ENCODE assay signal across 1 cellular context in genomic region chr2:177602611-177603164, GRCh38.
TF ChIP-seq lines count a peak whose summit lies in the region.

No MANE protein-coding gene starts in this region.

TF ChIP-seq in HepG2, 621 proteins besides CTCF, POLR2A, EP300 and RAD21 (continued from another document and continues in another):
- TF ChIP-seq, protein P1, sequence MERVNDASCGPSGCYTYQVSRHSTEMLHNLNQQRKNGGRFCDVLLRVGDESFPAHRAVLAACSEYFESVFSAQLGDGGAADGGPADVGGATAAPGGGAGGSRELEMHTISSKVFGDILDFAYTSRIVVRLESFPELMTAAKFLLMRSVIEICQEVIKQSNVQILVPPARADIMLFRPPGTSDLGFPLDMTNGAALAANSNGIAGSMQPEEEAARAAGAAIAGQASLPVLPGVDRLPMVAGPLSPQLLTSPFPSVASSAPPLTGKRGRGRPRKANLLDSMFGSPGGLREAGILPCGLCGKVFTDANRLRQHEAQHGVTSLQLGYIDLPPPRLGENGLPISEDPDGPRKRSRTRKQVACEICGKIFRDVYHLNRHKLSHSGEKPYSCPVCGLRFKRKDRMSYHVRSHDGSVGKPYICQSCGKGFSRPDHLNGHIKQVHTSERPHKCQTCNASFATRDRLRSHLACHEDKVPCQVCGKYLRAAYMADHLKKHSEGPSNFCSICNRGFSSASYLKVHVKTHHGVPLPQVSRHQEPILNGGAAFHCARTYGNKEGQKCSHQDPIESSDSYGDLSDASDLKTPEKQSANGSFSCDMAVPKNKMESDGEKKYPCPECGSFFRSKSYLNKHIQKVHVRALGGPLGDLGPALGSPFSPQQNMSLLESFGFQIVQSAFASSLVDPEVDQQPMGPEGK (CRISPR knock-in tag; IDR thresholded peaks at IDR 0.05) = no peak
- TF ChIP-seq ZBTB39 (CRISPR knock-in tag; IDR thresholded peaks at IDR 0.05) = no peak
- TF ChIP-seq NKX3-1 (CRISPR knock-in tag; IDR thresholded peaks at IDR 0.05) = no peak
- no peak for TF ChIP-seq DR1 (CRISPR knock-in tag; IDR thresholded peaks at IDR 0.05)
- no peak for TF ChIP-seq ZNF775 (CRISPR knock-in tag; IDR thresholded peaks at IDR 0.05; ENCODE audit: borderline replicate concordance)
- no peak for TF ChIP-seq TAF1 (CRISPR knock-in tag; IDR thresholded peaks at IDR 0.05)
- TF ChIP-seq ETV5 (CRISPR knock-in tag; IDR thresholded peaks at IDR 0.05; ENCODE audit: borderline replicate concordance) = peak; percentile 32; the same call in 1 of the 2 replicates
- no peak for TF ChIP-seq TBL1XR1 (IDR thresholded peaks at IDR 0.05; ENCODE audit: borderline replicate concordance, low read length, partially characterized antibody)
- TF ChIP-seq KLF12 (CRISPR knock-in tag; IDR thresholded peaks at IDR 0.05; ENCODE audit: borderline replicate concordance) = no peak
- no peak for TF ChIP-seq KLF11 (CRISPR knock-in tag; IDR thresholded peaks at IDR 0.05)
- no peak for TF ChIP-seq MAFF (IDR thresholded peaks at IDR 0.05; ENCODE audit: low read depth, low read length)
- no peak for TF ChIP-seq ARID2 (CRISPR knock-in tag; IDR thresholded peaks at IDR 0.05; ENCODE audit: borderline replicate concordance)
- TF ChIP-seq CBX5 (CRISPR knock-in tag; IDR thresholded peaks at IDR 0.05; ENCODE audit: borderline replicate concordance) = no peak
- no peak for TF ChIP-seq ZNF251 (CRISPR knock-in tag; IDR thresholded peaks at IDR 0.05)
- no peak for TF ChIP-seq ZNF567 (CRISPR knock-in tag; IDR thresholded peaks at IDR 0.05; ENCODE audit: borderline replicate concordance)
- peak; percentile 40; the same call in 1 of the 2 replicates for TF ChIP-seq ZNF777 (CRISPR knock-in tag; IDR thresholded peaks at IDR 0.05)
- TF ChIP-seq MED8 (CRISPR knock-in tag; IDR thresholded peaks at IDR 0.05; ENCODE audit: insufficient replicate concordance) = no peak
- TF ChIP-seq SMAD3 (CRISPR knock-in tag; IDR thresholded peaks at IDR 0.05) = no peak
- no peak for TF ChIP-seq ZNF704 (CRISPR knock-in tag; IDR thresholded peaks at IDR 0.05; ENCODE audit: borderline replicate concordance)
- no peak for TF ChIP-seq NFRKB (IDR thresholded peaks at IDR 0.05)
- no peak for TF ChIP-seq NONO (IDR thresholded peaks at IDR 0.05)
- no peak for TF ChIP-seq NONO (CRISPR knock-in tag; conservative IDR thresholded peaks at IDR 0.05)
- TF ChIP-seq, protein P2, sequence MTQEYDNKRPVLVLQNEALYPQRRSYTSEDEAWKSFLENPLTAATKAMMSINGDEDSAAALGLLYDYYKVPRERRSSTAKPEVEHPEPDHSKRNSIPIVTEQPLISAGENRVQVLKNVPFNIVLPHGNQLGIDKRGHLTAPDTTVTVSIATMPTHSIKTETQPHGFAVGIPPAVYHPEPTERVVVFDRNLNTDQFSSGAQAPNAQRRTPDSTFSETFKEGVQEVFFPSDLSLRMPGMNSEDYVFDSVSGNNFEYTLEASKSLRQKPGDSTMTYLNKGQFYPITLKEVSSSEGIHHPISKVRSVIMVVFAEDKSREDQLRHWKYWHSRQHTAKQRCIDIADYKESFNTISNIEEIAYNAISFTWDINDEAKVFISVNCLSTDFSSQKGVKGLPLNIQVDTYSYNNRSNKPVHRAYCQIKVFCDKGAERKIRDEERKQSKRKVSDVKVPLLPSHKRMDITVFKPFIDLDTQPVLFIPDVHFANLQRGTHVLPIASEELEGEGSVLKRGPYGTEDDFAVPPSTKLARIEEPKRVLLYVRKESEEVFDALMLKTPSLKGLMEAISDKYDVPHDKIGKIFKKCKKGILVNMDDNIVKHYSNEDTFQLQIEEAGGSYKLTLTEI (CRISPR knock-in tag; conservative IDR thresholded peaks at IDR 0.05) = no peak
- TF ChIP-seq GATAD1 (CRISPR knock-in tag; IDR thresholded peaks at IDR 0.05) = no peak
- no peak; the same call in 1 of the 2 replicates for TF ChIP-seq CEBPG (CRISPR knock-in tag; IDR thresholded peaks at IDR 0.05)
- peak; percentile 67; the same call in 1 of the 2 replicates for TF ChIP-seq MIXL1 (CRISPR knock-in tag; IDR thresholded peaks at IDR 0.05)
- TF ChIP-seq USF2 (IDR thresholded peaks at IDR 0.05; ENCODE audit: low read depth, low read length) = no peak
- no peak for TF ChIP-seq USF2 (CRISPR knock-in tag; IDR thresholded peaks at IDR 0.05; ENCODE audit: borderline replicate concordance)
- no peak for TF ChIP-seq ZIK1 (CRISPR knock-in tag; IDR thresholded peaks at IDR 0.05; ENCODE audit: borderline replicate concordance, low read depth)
- no peak for TF ChIP-seq ZFP37 (CRISPR knock-in tag; IDR thresholded peaks at IDR 0.05; ENCODE audit: borderline replicate concordance)
- no peak for TF ChIP-seq THYN1 (CRISPR knock-in tag; IDR thresholded peaks at IDR 0.05; ENCODE audit: borderline replicate concordance, low read depth)
- no peak for TF ChIP-seq CHD2 (IDR thresholded peaks at IDR 0.05; ENCODE audit: low read depth, low read length)
- TF ChIP-seq TSC22D2 (CRISPR knock-in tag; IDR thresholded peaks at IDR 0.05; ENCODE audit: borderline replicate concordance) = no peak
- TF ChIP-seq TEF (CRISPR knock-in tag; IDR thresholded peaks at IDR 0.05) = no peak
- TF ChIP-seq EZH2 (conservative IDR thresholded peaks at IDR 0.05; ENCODE audit: low read depth, low read length) = no peak
- TF ChIP-seq BHLHE40 (IDR thresholded peaks at IDR 0.05; ENCODE audit: low read length) = no peak
- TF ChIP-seq, protein P3, sequence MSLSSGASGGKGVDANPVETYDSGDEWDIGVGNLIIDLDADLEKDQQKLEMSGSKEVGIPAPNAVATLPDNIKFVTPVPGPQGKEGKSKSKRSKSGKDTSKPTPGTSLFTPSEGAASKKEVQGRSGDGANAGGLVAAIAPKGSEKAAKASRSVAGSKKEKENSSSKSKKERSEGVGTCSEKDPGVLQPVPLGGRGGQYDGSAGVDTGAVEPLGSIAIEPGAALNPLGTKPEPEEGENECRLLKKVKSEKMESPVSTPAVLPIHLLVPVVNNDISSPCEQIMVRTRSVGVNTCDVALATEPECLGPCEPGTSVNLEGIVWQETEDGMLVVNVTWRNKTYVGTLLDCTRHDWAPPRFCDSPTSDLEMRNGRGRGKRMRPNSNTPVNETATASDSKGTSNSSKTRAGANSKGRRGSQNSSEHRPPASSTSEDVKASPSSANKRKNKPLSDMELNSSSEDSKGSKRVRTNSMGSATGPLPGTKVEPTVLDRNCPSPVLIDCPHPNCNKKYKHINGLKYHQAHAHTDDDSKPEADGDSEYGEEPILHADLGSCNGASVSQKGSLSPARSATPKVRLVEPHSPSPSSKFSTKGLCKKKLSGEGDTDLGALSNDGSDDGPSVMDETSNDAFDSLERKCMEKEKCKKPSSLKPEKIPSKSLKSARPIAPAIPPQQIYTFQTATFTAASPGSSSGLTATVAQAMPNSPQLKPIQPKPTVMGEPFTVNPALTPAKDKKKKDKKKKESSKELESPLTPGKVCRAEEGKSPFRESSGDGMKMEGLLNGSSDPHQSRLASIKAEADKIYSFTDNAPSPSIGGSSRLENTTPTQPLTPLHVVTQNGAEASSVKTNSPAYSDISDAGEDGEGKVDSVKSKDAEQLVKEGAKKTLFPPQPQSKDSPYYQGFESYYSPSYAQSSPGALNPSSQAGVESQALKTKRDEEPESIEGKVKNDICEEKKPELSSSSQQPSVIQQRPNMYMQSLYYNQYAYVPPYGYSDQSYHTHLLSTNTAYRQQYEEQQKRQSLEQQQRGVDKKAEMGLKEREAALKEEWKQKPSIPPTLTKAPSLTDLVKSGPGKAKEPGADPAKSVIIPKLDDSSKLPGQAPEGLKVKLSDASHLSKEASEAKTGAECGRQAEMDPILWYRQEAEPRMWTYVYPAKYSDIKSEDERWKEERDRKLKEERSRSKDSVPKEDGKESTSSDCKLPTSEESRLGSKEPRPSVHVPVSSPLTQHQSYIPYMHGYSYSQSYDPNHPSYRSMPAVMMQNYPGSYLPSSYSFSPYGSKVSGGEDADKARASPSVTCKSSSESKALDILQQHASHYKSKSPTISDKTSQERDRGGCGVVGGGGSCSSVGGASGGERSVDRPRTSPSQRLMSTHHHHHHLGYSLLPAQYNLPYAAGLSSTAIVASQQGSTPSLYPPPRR (CRISPR knock-in tag; IDR thresholded peaks at IDR 0.05; ENCODE audit: borderline replicate concordance) = 0 out of 2 replicates have a peak, but pooled peaks have one; percentile 45
- no peak for TF ChIP-seq JUNB (CRISPR knock-in tag; IDR thresholded peaks at IDR 0.05; ENCODE audit: borderline replicate concordance)
- TF ChIP-seq, protein P4, sequence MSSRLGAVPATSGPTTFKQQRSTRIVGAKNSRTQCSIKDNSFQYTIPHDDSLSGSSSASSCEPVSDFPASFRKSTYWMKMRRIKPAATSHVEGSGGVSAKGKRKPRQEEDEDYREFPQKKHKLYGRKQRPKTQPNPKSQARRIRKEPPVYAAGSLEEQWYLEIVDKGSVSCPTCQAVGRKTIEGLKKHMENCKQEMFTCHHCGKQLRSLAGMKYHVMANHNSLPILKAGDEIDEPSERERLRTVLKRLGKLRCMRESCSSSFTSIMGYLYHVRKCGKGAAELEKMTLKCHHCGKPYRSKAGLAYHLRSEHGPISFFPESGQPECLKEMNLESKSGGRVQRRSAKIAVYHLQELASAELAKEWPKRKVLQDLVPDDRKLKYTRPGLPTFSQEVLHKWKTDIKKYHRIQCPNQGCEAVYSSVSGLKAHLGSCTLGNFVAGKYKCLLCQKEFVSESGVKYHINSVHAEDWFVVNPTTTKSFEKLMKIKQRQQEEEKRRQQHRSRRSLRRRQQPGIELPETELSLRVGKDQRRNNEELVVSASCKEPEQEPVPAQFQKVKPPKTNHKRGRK (CRISPR knock-in tag; IDR thresholded peaks at IDR 0.05) = no peak
- TF ChIP-seq FOXK1 (CRISPR knock-in tag; IDR thresholded peaks at IDR 0.05; ENCODE audit: borderline replicate concordance, low read depth) = no peak
- 0 out of 2 replicates have a peak, but pooled peaks have one; percentile 34 for TF ChIP-seq RBFOX2 (IDR thresholded peaks at IDR 0.05; ENCODE audit: low read depth, low read length)
- TF ChIP-seq ZNF441 (CRISPR knock-in tag; IDR thresholded peaks at IDR 0.05; ENCODE audit: borderline replicate concordance) = no peak
- no peak for TF ChIP-seq ZNF101 (CRISPR knock-in tag; IDR thresholded peaks at IDR 0.05; ENCODE audit: borderline replicate concordance, low read depth)
- no peak for TF ChIP-seq ZNF205 (CRISPR knock-in tag; IDR thresholded peaks at IDR 0.05)
- no peak for TF ChIP-seq NFE2 (CRISPR knock-in tag; IDR thresholded peaks at IDR 0.05)
- TF ChIP-seq PRDM4 (CRISPR knock-in tag; IDR thresholded peaks at IDR 0.05; ENCODE audit: borderline replicate concordance) = no peak
- no peak; the same call in 1 of the 2 replicates for TF ChIP-seq EHMT2 (IDR thresholded peaks at IDR 0.05; ENCODE audit: borderline replicate concordance, low read depth, low read length)
- 0 out of 2 replicates have a peak, but pooled peaks have one; percentile 4 for TF ChIP-seq NAIF1 (CRISPR knock-in tag; IDR thresholded peaks at IDR 0.05; ENCODE audit: borderline replicate concordance)
